In the genomic region with DNA sequence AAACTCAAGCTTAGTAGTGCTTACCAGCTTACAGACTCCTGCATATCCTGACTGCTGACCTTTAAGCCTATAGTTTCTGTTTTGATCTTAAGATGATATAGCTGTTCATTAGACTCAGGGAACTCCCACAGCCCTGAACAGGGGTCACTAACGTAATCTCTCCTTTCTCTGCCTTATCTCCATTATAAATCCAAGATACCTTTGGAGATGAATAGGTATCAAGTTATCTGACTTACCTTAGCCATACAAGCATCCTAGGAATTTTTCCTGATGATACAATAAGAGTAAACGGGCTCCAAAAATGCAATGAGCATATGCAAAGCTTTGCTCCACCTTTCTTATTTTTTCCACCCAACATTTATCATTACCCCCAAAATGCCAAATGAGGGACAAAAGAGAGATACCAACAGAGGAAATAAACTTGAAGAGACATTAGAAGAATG, we compare ENCODE assay signal across 18 cellular contexts.
DNase-seq lines count a peak whose midpoint lies in the region; ATAC-seq and TF ChIP-seq lines count a peak whose summit lies in the region.
"Had no signal": no experiment of that assay in that cellular context is flagged by ENCODE, and none has a peak within 500 bp of the region (broad histone marks: within the 10 kb centered on the region; RNA-seq: fewer than 3 reads in every experiment).

No MANE protein-coding gene starts in this region.

- H3K27ac ChIP-seq in OCI-LY3 (ENCODE audit: low read length): no peak overlapping the region
- no peak overlapping the region for H3K27ac ChIP-seq in trophoblast cell (ENCODE audit: low read depth, low read length)
- H3K27ac ChIP-seq: brain microvascular endothelial cell, psoas muscle had no signal

- no peak overlapping the region for H3K23ac ChIP-seq in trophoblast cell (ENCODE audit: low read length)

- no peak for TF ChIP-seq CTCF in OCI-LY3 (IDR thresholded peaks at IDR 0.05; ENCODE audit: low read depth, low read length)

- H3K4me1 ChIP-seq in OCI-LY3 (ENCODE audit: low read length): peaks cover 17% of the 10 kb centered on the region
- no peaks in the 10 kb centered on the region for H3K4me1 ChIP-seq in trophoblast cell (ENCODE audit: control insufficient read depth in 1 of 2, insufficient read depth in 2 of 2, low read length in 2 of 2)
- H3K4me1 ChIP-seq: psoas muscle had no signal

- peak overlapping the region; percentile 52 for H3K4me2 ChIP-seq in OCI-LY3 (ENCODE audit: low read length)
- H3K4me2 ChIP-seq in trophoblast cell (ENCODE audit: low read length): no peak overlapping the region
- H3K4me2 ChIP-seq: smooth muscle cell had no signal

- H2BK12ac ChIP-seq in trophoblast cell (ENCODE audit: low read length): no peak overlapping the region

- H3K9me3 ChIP-seq in OCI-LY3 (ENCODE audit: insufficient read depth, low read length) (no peaks in the 10 kb centered on the region), trophoblast cell (ENCODE audit: insufficient read depth, low read depth, low read length) (no peaks in the 10 kb centered on the region)
- H3K9me3 ChIP-seq: BE2C, psoas muscle had no signal

- H4K12ac ChIP-seq in trophoblast cell (ENCODE audit: low read depth, low read length): no peak overlapping the region

- H3K27me3 ChIP-seq in OCI-LY3 (ENCODE audit: low read depth, low read length) (no peaks in the 10 kb centered on the region), trophoblast cell (ENCODE audit: insufficient read depth, low read length) (no peaks in the 10 kb centered on the region)
- H3K27me3 ChIP-seq: BE2C, brain microvascular endothelial cell had no signal

- no peaks in the 10 kb centered on the region for H3K79me1 ChIP-seq in trophoblast cell (ENCODE audit: low read length)

- H3K9ac ChIP-seq in OCI-LY3 (ENCODE audit: low read length) (peak overlapping the region; percentile 18), trophoblast cell (ENCODE audit: low read length) (no peak overlapping the region)

- H3K36me3 ChIP-seq in OCI-LY3 (replicated peaks; ENCODE audit: low read depth, low read length) (no peaks in the 10 kb centered on the region), trophoblast cell (ENCODE audit: control insufficient read depth in 1 of 2, insufficient read depth in 2 of 2, low read length in 2 of 2) (no peaks in the 10 kb centered on the region)
- H3K36me3 ChIP-seq: BE2C, brain microvascular endothelial cell had no signal

- no peak overlapping the region for H2BK120ac ChIP-seq in trophoblast cell (ENCODE audit: insufficient read depth, low read length, poor library complexity)

- H2AFZ ChIP-seq in OCI-LY3 (ENCODE audit: low read depth, low read length) (peak overlapping the region; percentile 66; the same call in 1 of the 2 replicates), trophoblast cell (ENCODE audit: insufficient read depth, low read length, poor library complexity) (no peak overlapping the region)

- H3K18ac ChIP-seq in trophoblast cell (ENCODE audit: low read length): no peak overlapping the region

- no peak overlapping the region for H2AK5ac ChIP-seq in trophoblast cell (ENCODE audit: low read length)

- H4K8ac ChIP-seq in trophoblast cell (ENCODE audit: low read depth, low read length): no peak overlapping the region

- WGBS in trophoblast cell (ENCODE audit: extremely low coverage, insufficient coverage, insufficient read length): no CpG with 5 or more reads among the region's 2 CpGs

- no peak overlapping the region for H3K4ac ChIP-seq in trophoblast cell (ENCODE audit: low read depth, low read length)

- ATAC-seq in GM18517 (IDR thresholded peaks at IDR 0.05; ENCODE audit: unreplicated experiment) (peak; percentile 37), GM21723 (IDR thresholded peaks at IDR 0.05; ENCODE audit: unreplicated experiment) (peak; percentile 54), HG03520 (IDR thresholded peaks at IDR 0.05; ENCODE audit: unreplicated experiment) (no peak)
- ATAC-seq: psoas muscle, Right ventricle myocardium inferior had no signal

- DNase-seq in trophoblast cell (peak; percentile 37 to 75), HT-29 (ENCODE audit: low spot score) (no peak), RPMI8226 (no peak)
- DNase-seq: BE2C; brain microvascular endothelial cell; cortex of kidney; foreskin fibroblast; GF-D8; kidney glomerular epithelial cell; NCI-H1436 treated with DMSO at 0.1 percent for 48 hours; psoas muscle; stimulated activated CD4-positive, alpha-beta T cell treated with anti-CD3 and anti-CD28 coated beads, Interleukin-4, amount 100 ng/mL, for 4 hours had no signal

- H4K91ac ChIP-seq in trophoblast cell (ENCODE audit: low read depth, low read length): no peak overlapping the region

- H3K79me2 ChIP-seq in OCI-LY3 (ENCODE audit: low read length) (no peaks in the 10 kb centered on the region), trophoblast cell (ENCODE audit: control insufficient read depth, insufficient read depth, low read length, poor library complexity) (no peaks in the 10 kb centered on the region)

- H3K4me3 ChIP-seq in OCI-LY3 (ENCODE audit: low read length) (peak overlapping the region; percentile 54), trophoblast cell (ENCODE audit: low read depth, low read length) (no peak overlapping the region)
- H3K4me3 ChIP-seq: psoas muscle, smooth muscle cell had no signal

- no peak overlapping the region for H3K14ac ChIP-seq in trophoblast cell (ENCODE audit: low read length)

- no peaks in the 10 kb centered on the region for H4K20me1 ChIP-seq in OCI-LY3 (ENCODE audit: insufficient read depth, low read length)

- no peak overlapping the region for H2BK5ac ChIP-seq in trophoblast cell (ENCODE audit: low read depth, low read length, poor library complexity)

Comparison
In these comparisons a context has a peak if more than half of its experiments do, and no peak if none do; other contexts are left out.
1. DNase-seq: peak in trophoblast cell (2 of 2); none in HT-29 (single experiment) and RPMI8226 (single experiment).